In genomic region chr5:173883347-173883924, GRCh38 we compare ENCODE assay signal across 16 cellular contexts.
"Had no signal": no experiment of that assay in that cellular context is flagged by ENCODE, and none has a peak within 500 bp of the region (broad histone marks: within the 10 kb centered on the region; RNA-seq: fewer than 3 reads in every experiment).

No MANE protein-coding gene starts in this region.

- FAIRE-seq: endometrium, keratinocyte had no signal

- DNase-seq: activated CD4-positive, alpha-beta memory T cell treated with anti-CD3 and anti-CD28 coated beads, Interleukin-2, amount 10 ng/mL, durations not matched to agents 7 days and 5 days; activated CD4-positive, alpha-beta T cell treated with anti-CD3 and anti-CD28 coated beads for 36 hours; activated effector memory CD4-positive, alpha-beta T cell treated with anti-CD3 and anti-CD28 coated beads, Interleukin-2, amount 50 U/mL, for 16 hours; activated T-cell treated with anti-CD3 and anti-CD28 coated beads, Interleukin-2, amount 50 U/mL, for 4 hours; amniotic stem cell; central memory CD4-positive, alpha-beta T cell; colonic mucosa; left ventricle myocardium superior; mesendoderm; occipital lobe; psoas muscle; spleen; stimulated activated naive CD8-positive, alpha-beta T cell treated with anti-CD3 and anti-CD28 coated beads, Interleukin-15, amount 100 ng/mL, for 72 hours had no signal

- H3K4me3 ChIP-seq: colonic mucosa, hepatocyte, psoas muscle, spleen had no signal

- H3K36me3 ChIP-seq: colonic mucosa, spleen had no signal

- H3K9me3 ChIP-seq: colonic mucosa, psoas muscle had no signal

- H3K27me3 ChIP-seq: colonic mucosa, hepatocyte, spleen had no signal

- H3K4me2 ChIP-seq: hepatocyte had no signal

- H3K79me2 ChIP-seq: hepatocyte had no signal

- H3K27ac ChIP-seq: psoas muscle had no signal

- H2AFZ ChIP-seq: hepatocyte had no signal
